In the genomic region with DNA sequence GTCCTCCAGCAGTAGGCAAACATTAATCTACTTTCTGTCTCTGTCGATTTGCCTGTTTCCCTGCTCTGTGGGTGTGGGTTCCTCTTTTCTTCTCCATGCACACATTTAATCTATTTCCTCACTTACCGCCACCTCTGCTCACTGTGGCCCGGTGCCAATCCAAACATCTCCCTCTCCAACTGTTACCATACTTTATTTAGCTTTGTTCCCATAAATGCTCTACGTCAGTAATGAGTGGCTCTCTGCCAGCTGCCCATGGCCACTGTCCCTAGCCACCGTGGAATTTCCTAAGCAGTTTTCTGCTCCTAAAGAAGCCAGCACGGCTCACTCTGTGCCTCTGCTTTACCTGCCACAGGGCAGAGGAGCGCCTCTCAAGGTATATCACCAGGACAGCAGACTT, we compare ENCODE assay signal across 9 cellular contexts. TPM values are rescaled to one million over a fixed set of nuclear protein-coding genes. Genes with fewer than 3 reads are reported as not detected.
DNase-seq lines count a peak whose midpoint lies in the region; ATAC-seq, FAIRE-seq and TF ChIP-seq lines count a peak whose summit lies in the region.
"Had no signal": no experiment of that assay in that cellular context is flagged by ENCODE, and none has a peak within 500 bp of the region (broad histone marks: within the 10 kb centered on the region; RNA-seq: fewer than 3 reads in every experiment).

No MANE protein-coding gene starts in this region.

- H3K27me3 Mint-ChIP-seq in mesothelial cell of epicardium (ENCODE audit: low read depth), result no peaks in the 10 kb centered on the region

- FAIRE-seq in bronchial epithelial cell (lab: Jason Lieb, UNC), result no peak
- FAIRE-seq: H1 had no signal

- no peaks in the 10 kb centered on the region for H3K36me3 ChIP-seq in bronchial epithelial cell (ENCODE audit: control insufficient read depth, insufficient read depth, low read length)

- peak; percentile 95 for DNase-seq in DMS79 treated with DMSO at 0.1 percent for 48 hours (lab: John Stamatoyannopoulos, UW)
- peak; percentile 97 for DNase-seq in NCI-H510A treated with DMSO at 0.1 percent for 48 hours (lab: John Stamatoyannopoulos, UW)
- peak; percentile 39 for DNase-seq in bronchial epithelial cell (ENCODE audit: low read depth)
- peak; percentile 68 to 81 for DNase-seq in mesothelial cell of epicardium (ENCODE audit: low spot score in 2 of 2, unreplicated experiment in 2 of 2)
- no peak for DNase-seq in GM20000 (ENCODE audit: low spot score)
- no peak for DNase-seq in stimulated activated effector memory CD8-positive, alpha-beta T cell treated with anti-CD3 and anti-CD28 coated beads, Interleukin-12 subunit alpha, Interleukin-12 subunit beta, amount 100 ng/mL, for 72 hours (ENCODE audit: low spot score in 2 of 2)
- no peak for DNase-seq in NAMALWA (ENCODE audit: low spot score)

- no peaks in the 10 kb centered on the region for H3K9me3 Mint-ChIP-seq in mesothelial cell of epicardium
- no peaks in the 10 kb centered on the region for H3K9me3 Mint-ChIP-seq in stimulated activated effector memory CD8-positive, alpha-beta T cell treated with anti-CD3 and anti-CD28 coated beads, Interleukin-12 subunit alpha, Interleukin-12 subunit beta, amount 100 ng/mL, for 72 hours

- H3K4me1 Mint-ChIP-seq in mesothelial cell of epicardium, result peaks cover 19% of the 10 kb centered on the region
- H3K4me1 Mint-ChIP-seq in stimulated activated effector memory CD8-positive, alpha-beta T cell treated with anti-CD3 and anti-CD28 coated beads, Interleukin-12 subunit alpha, Interleukin-12 subunit beta, amount 100 ng/mL, for 72 hours, result peaks cover 6% of the 10 kb centered on the region

- H3K27ac Mint-ChIP-seq in mesothelial cell of epicardium, result peak overlapping the region; percentile 73
- no peak overlapping the region for H3K27ac Mint-ChIP-seq in stimulated activated effector memory CD8-positive, alpha-beta T cell treated with anti-CD3 and anti-CD28 coated beads, Interleukin-12 subunit alpha, Interleukin-12 subunit beta, amount 100 ng/mL, for 72 hours

- TF ChIP-seq CTCF in bronchial epithelial cell (IDR thresholded peaks at IDR 0.05; ENCODE audit: insufficient read depth, low read length, severe bottlenecking) (no peak), mesothelial cell of epicardium (IDR thresholded peaks at IDR 0.05; ENCODE audit: unreplicated experiment) (no peak), GM20000 (IDR thresholded peaks at IDR 0.05; ENCODE audit: extremely low read depth, missing control alignments) (no peak)

- no peak overlapping the region for H3K4me3 Mint-ChIP-seq in mesothelial cell of epicardium
- no peak overlapping the region for H3K4me3 Mint-ChIP-seq in stimulated activated effector memory CD8-positive, alpha-beta T cell treated with anti-CD3 and anti-CD28 coated beads, Interleukin-12 subunit alpha, Interleukin-12 subunit beta, amount 100 ng/mL, for 72 hours

- peak; percentile 79 for ATAC-seq in HG03159 (IDR thresholded peaks at IDR 0.05; ENCODE audit: unreplicated experiment)
- ATAC-seq in stimulated activated effector memory CD8-positive, alpha-beta T cell treated with anti-CD3 and anti-CD28 coated beads, Interleukin-12 subunit alpha, Interleukin-12 subunit beta, amount 100 ng/mL, for 72 hours, result no peak

- no peaks in the 10 kb centered on the region for H3K36me3 Mint-ChIP-seq in mesothelial cell of epicardium
- no peaks in the 10 kb centered on the region for H3K36me3 Mint-ChIP-seq in stimulated activated effector memory CD8-positive, alpha-beta T cell treated with anti-CD3 and anti-CD28 coated beads, Interleukin-12 subunit alpha, Interleukin-12 subunit beta, amount 100 ng/mL, for 72 hours

- H3K4me3 ChIP-seq in bronchial epithelial cell (ENCODE audit: low read depth, low read length), result no peak overlapping the region

- H3K27me3 ChIP-seq in bronchial epithelial cell (ENCODE audit: control insufficient read depth, insufficient read depth, low read length), result no peaks in the 10 kb centered on the region

RNA-seq across cellular contexts. Expression of gene GOLPH3, which starts 19.5 kb away (rescaled TPM):
- 68.4 and 83.7 TPM in 2 replicates for total RNA-seq in bronchial epithelial cell
- total RNA-seq in mesothelial cell of epicardium, result 66.2 to 73.7 TPM (median 68.8 TPM) in 3 replicates

Comparison
In these comparisons a context has a peak if more than half of its experiments do, and no peak if none do; other contexts are left out.
1. DNase-seq: peak in DMS79 treated with DMSO at 0.1 percent for 48 hours (single experiment), NCI-H510A treated with DMSO at 0.1 percent for 48 hours (single experiment), bronchial epithelial cell (single experiment) and mesothelial cell of epicardium (2 of 2); none in GM20000 (single experiment), stimulated activated effector memory CD8-positive, alpha-beta T cell treated with anti-CD3 and anti-CD28 coated beads, Interleukin-12 subunit alpha, Interleukin-12 subunit beta, amount 100 ng/mL, for 72 hours (0 of 2) and NAMALWA (single experiment).